8 cellular contexts compared by ENCODE assay signal in genomic region chr19:6362351-6362801, GRCh38. TPM values are rescaled to one million over a fixed set of nuclear protein-coding genes. Genes with fewer than 3 reads are reported as not detected.
DNase-seq lines count a peak whose midpoint lies in the region; ATAC-seq lines count a peak whose summit lies in the region.

No MANE protein-coding gene starts in this region.

- intact Hi-C loops in activated naive CD4-positive, alpha-beta T cell treated with anti-CD3 and anti-CD28 coated beads for 36 hours (cut with micrococcal nuclease), result loop anchor here (5.0 kb wide), 2 partner anchors 120 to 385 kb away; partner anchors contain the start of genes DENND1C and RANBP3

- H3K27me3 Mint-ChIP-seq in activated naive CD4-positive, alpha-beta T cell treated with anti-CD3 and anti-CD28 coated beads for 36 hours (ENCODE audit: low read depth), result no peaks in the 10 kb centered on the region

- peaks cover 4% of the 10 kb centered on the region; the same call in 1 of the 2 replicates for H3K4me1 ChIP-seq in iPS-20b (ENCODE audit: insufficient read depth, low read length)

- peak overlapping the region; percentile 98 for H3K4me3 Mint-ChIP-seq in activated naive CD4-positive, alpha-beta T cell treated with anti-CD3 and anti-CD28 coated beads for 36 hours

- peak overlapping the region; percentile 85 for H3K4me3 ChIP-seq in iPS-20b (ENCODE audit: low read length)

- H3K36me3 ChIP-seq in iPS-20b (ENCODE audit: insufficient read depth, low read depth, low read length), result peaks cover 24% of the 10 kb centered on the region

- peak overlapping the region; percentile 95 for H3K27ac Mint-ChIP-seq in activated naive CD4-positive, alpha-beta T cell treated with anti-CD3 and anti-CD28 coated beads for 36 hours

- no peaks in the 10 kb centered on the region for H3K9me3 ChIP-seq in iPS-20b (ENCODE audit: insufficient read depth, low read depth, low read length)

- ATAC-seq in HG02610 (IDR thresholded peaks at IDR 0.05; ENCODE audit: unreplicated experiment), result no peak

- H3K9ac ChIP-seq in iPS-20b (ENCODE audit: low read depth, low read length), result peak overlapping the region; percentile 80; the same call in 1 of the 2 replicates

- CTCF ChIA-PET in activated naive CD4-positive, alpha-beta T cell treated with anti-CD3 and anti-CD28 coated beads for 36 hours (lab: Charles Lee), result interaction anchor here (0.6 kb wide), 1 partner anchor 29 kb away, joined by 5 read pairs; the partner anchor contains the start of gene ACER1

- H3K36me3 Mint-ChIP-seq in activated naive CD4-positive, alpha-beta T cell treated with anti-CD3 and anti-CD28 coated beads for 36 hours (ENCODE audit: low read depth), result peaks cover 27% of the 10 kb centered on the region

- H3K4me1 Mint-ChIP-seq in activated naive CD4-positive, alpha-beta T cell treated with anti-CD3 and anti-CD28 coated beads for 36 hours (ENCODE audit: low read depth), result peaks cover 17% of the 10 kb centered on the region

- no peak overlapping the region for H3K27ac ChIP-seq in iPS-20b (ENCODE audit: low read length)

- no peaks in the 10 kb centered on the region for H3K9me3 Mint-ChIP-seq in activated naive CD4-positive, alpha-beta T cell treated with anti-CD3 and anti-CD28 coated beads for 36 hours

- peak; percentile 73 for DNase-seq in activated CD8-positive, alpha-beta memory T cell treated with anti-CD3 and anti-CD28 coated beads for 24 hours
- no peak for DNase-seq in activated CD8-positive, alpha-beta memory T cell treated with anti-CD3 and anti-CD28 coated beads, Interleukin-2, amount 50 U/mL, for 48 hours
- DNase-seq in activated naive CD4-positive, alpha-beta T cell treated with anti-CD3 and anti-CD28 coated beads for 36 hours, result peak; percentile 63
- peak; percentile 14 for DNase-seq in stimulated activated naive CD4-positive, alpha-beta T cell treated with Interleukin-2 at 50 U/mL for 16 hours (lab: John Stamatoyannopoulos, UW)
- no peak for DNase-seq in OCI-M1 (lab: John Stamatoyannopoulos, UW)
- DNase-seq in NCI-H82 treated with DMSO at 0.1 percent for 48 hours (lab: John Stamatoyannopoulos, UW; ENCODE audit: unreplicated experiment), result no peak

- no peaks in the 10 kb centered on the region for H3K27me3 ChIP-seq in iPS-20b (ENCODE audit: insufficient read depth, low read length)

RNA-seq across cellular contexts. Expression of gene CLPP, which starts 1.0 kb away (rescaled TPM):
- 100 to 1,000 TPM; 176 to 180 TPM for total RNA-seq in activated naive CD4-positive, alpha-beta T cell treated with anti-CD3 and anti-CD28 coated beads for 36 hours

RNA-seq across cellular contexts. Expression of gene ALKBH7, which starts 10.2 kb away (rescaled TPM):
- 10 to 100 TPM; 39.5 to 42.4 TPM for total RNA-seq in activated naive CD4-positive, alpha-beta T cell treated with anti-CD3 and anti-CD28 coated beads for 36 hours

RNA-seq across cellular contexts. Expression of gene PSPN, which starts 13.4 kb away (rescaled TPM):
- total RNA-seq in activated naive CD4-positive, alpha-beta T cell treated with anti-CD3 and anti-CD28 coated beads for 36 hours, result 1 to 10 TPM; 1.9 to 2.5 TPM

RNA-seq across cellular contexts. Expression of gene ACER1, which starts 29.0 kb away (rescaled TPM):
- not detected for total RNA-seq in activated naive CD4-positive, alpha-beta T cell treated with anti-CD3 and anti-CD28 coated beads for 36 hours

RNA-seq across cellular contexts. Expression of gene GTF2F1, which starts 30.6 kb away (rescaled TPM):
- total RNA-seq in activated naive CD4-positive, alpha-beta T cell treated with anti-CD3 and anti-CD28 coated beads for 36 hours, result 10 to 100 TPM; 53.5 to 63.0 TPM

Comparison
In these comparisons a context has a peak if more than half of its experiments do, and no peak if none do; other contexts are left out.
1. DNase-seq: peak in activated CD8-positive, alpha-beta memory T cell treated with anti-CD3 and anti-CD28 coated beads for 24 hours (single experiment), activated naive CD4-positive, alpha-beta T cell treated with anti-CD3 and anti-CD28 coated beads for 36 hours (single experiment) and stimulated activated naive CD4-positive, alpha-beta T cell treated with Interleukin-2 at 50 U/mL for 16 hours (single experiment); none in activated CD8-positive, alpha-beta memory T cell treated with anti-CD3 and anti-CD28 coated beads, Interleukin-2, amount 50 U/mL, for 48 hours (single experiment), OCI-M1 (single experiment) and NCI-H82 treated with DMSO at 0.1 percent for 48 hours (single experiment).